In genomic region chr5:38831909-38832308, GRCh38 we compare ENCODE assay signal across 8 cellular contexts. TPM values are rescaled to one million over a fixed set of nuclear protein-coding genes. Genes with fewer than 3 reads are reported as not detected.
DNase-seq lines count a peak whose midpoint lies in the region; ATAC-seq and TF ChIP-seq lines count a peak whose summit lies in the region.

No MANE protein-coding gene starts in this region.

- peak; percentile 57 for TF ChIP-seq CTCF in activated CD8-positive, alpha-beta T cell treated with anti-CD3 and anti-CD28 coated beads for 36 hours (IDR thresholded peaks at IDR 0.05)
- peak; percentile 75 for TF ChIP-seq CTCF in PC-9 (conservative IDR thresholded peaks at IDR 0.05)
- peak; percentile 55 for TF ChIP-seq CTCF in foreskin keratinocyte (conservative IDR thresholded peaks at IDR 0.05)
- peak; percentile 37 for TF ChIP-seq CTCF in upper lobe of right lung (IDR thresholded peaks at IDR 0.05)

- no peaks in the 10 kb centered on the region for H3K36me3 Mint-ChIP-seq in activated CD8-positive, alpha-beta T cell treated with anti-CD3 and anti-CD28 coated beads for 36 hours (ENCODE audit: low read depth)
- no peaks in the 10 kb centered on the region for H3K36me3 Mint-ChIP-seq in activated CD8-positive, alpha-beta T cell treated with anti-CD3 and anti-CD28 coated beads, Interleukin-2, amount 10 ng/mL, durations not matched to agents 7 days and 5 days (ENCODE audit: low read depth)

- H3K9me3 ChIP-seq in PC-9 (ENCODE audit: insufficient read depth, low read depth) = 0 out of 2 replicates have a peak, but pooled peaks cover 9% of the 10 kb centered on the region
- no peaks in the 10 kb centered on the region for H3K9me3 ChIP-seq in upper lobe of right lung

- H3K4me1 ChIP-seq in PC-9 (replicated peaks; ENCODE audit: insufficient read depth) (peaks cover 18% of the 10 kb centered on the region), foreskin keratinocyte (peaks cover 46% of the 10 kb centered on the region), upper lobe of right lung (no peaks in the 10 kb centered on the region)

- no peak overlapping the region for H3K4me2 ChIP-seq in PC-9

- no TSS peak for BruUV-seq in PC-9 (replicated peaks; lab: Mats Ljungman, UMichigan)

- peaks cover 7% of the 10 kb centered on the region for H3K27me3 Mint-ChIP-seq in activated CD8-positive, alpha-beta T cell treated with anti-CD3 and anti-CD28 coated beads for 36 hours
- peaks cover 31% of the 10 kb centered on the region for H3K27me3 Mint-ChIP-seq in activated CD8-positive, alpha-beta T cell treated with anti-CD3 and anti-CD28 coated beads, Interleukin-2, amount 10 ng/mL, durations not matched to agents 7 days and 5 days (ENCODE audit: low read depth)

- no peak overlapping the region for H3K27ac Mint-ChIP-seq in activated CD8-positive, alpha-beta T cell treated with anti-CD3 and anti-CD28 coated beads for 36 hours
- H3K27ac Mint-ChIP-seq in activated CD8-positive, alpha-beta T cell treated with anti-CD3 and anti-CD28 coated beads, Interleukin-2, amount 10 ng/mL, durations not matched to agents 7 days and 5 days = no peak overlapping the region

- H4K20me1 ChIP-seq in PC-9 (ENCODE audit: insufficient read depth) = no peaks in the 10 kb centered on the region

- H3K4me3 ChIP-seq in PC-9 = no peak overlapping the region
- no peak overlapping the region for H3K4me3 ChIP-seq in upper lobe of right lung

- CTCF ChIA-PET in activated CD8-positive, alpha-beta T cell treated with anti-CD3 and anti-CD28 coated beads for 36 hours (lab: Charles Lee) = interaction anchor here (1.0 to 1.7 kb wide), 4 partner anchors 10 to 22 kb away, joined by 3 to 6 read pairs (median 3); no protein-coding TSS in a partner anchor
- CTCF ChIA-PET in activated CD8-positive, alpha-beta T cell treated with anti-CD3 and anti-CD28 coated beads, Interleukin-2, amount 10 ng/mL, durations not matched to agents 7 days and 5 days (lab: Charles Lee) = interaction anchor here (0.7 to 0.9 kb wide), 2 partner anchors 49 to 1016 kb away, joined by 3 read pairs; no protein-coding TSS in a partner anchor
- CTCF ChIA-PET in PC-9 (lab: Charles Lee) = interaction anchor here (0.6 kb wide), 1 partner anchor 21 kb away, joined by 3 read pairs; no protein-coding TSS in a partner anchor

- H3K27me3 ChIP-seq in PC-9 (ENCODE audit: insufficient read depth, low read depth) (no peaks in the 10 kb centered on the region), foreskin keratinocyte (no peaks in the 10 kb centered on the region), upper lobe of right lung (no peaks in the 10 kb centered on the region)

- peaks cover 26% of the 10 kb centered on the region for H3K36me3 ChIP-seq in PC-9 (ENCODE audit: low read depth)
- H3K36me3 ChIP-seq in upper lobe of right lung = no peaks in the 10 kb centered on the region

- H3K79me2 ChIP-seq in PC-9 (ENCODE audit: low read depth) = peaks cover 3% of the 10 kb centered on the region; the same call in 1 of the 2 replicates

- H3K27ac ChIP-seq in PC-9 = no peak overlapping the region
- H3K27ac ChIP-seq in foreskin keratinocyte = peak overlapping the region; percentile 48
- H3K27ac ChIP-seq in upper lobe of right lung = no peak overlapping the region

- H3K4me1 Mint-ChIP-seq in activated CD8-positive, alpha-beta T cell treated with anti-CD3 and anti-CD28 coated beads for 36 hours (ENCODE audit: low read depth) = no peaks in the 10 kb centered on the region
- H3K4me1 Mint-ChIP-seq in activated CD8-positive, alpha-beta T cell treated with anti-CD3 and anti-CD28 coated beads, Interleukin-2, amount 10 ng/mL, durations not matched to agents 7 days and 5 days (ENCODE audit: low read depth) = peaks cover 4% of the 10 kb centered on the region

- no peak overlapping the region for H2AFZ ChIP-seq in PC-9

- intact Hi-C loops in activated CD8-positive, alpha-beta T cell treated with anti-CD3 and anti-CD28 coated beads for 36 hours (cut with micrococcal nuclease) = no loop called here
- intact Hi-C loops in PC-9 (cut with micrococcal nuclease; ENCODE audit: unreplicated experiment) (loop anchor here (1.0 kb wide), 1 partner anchor 90 kb away; no protein-coding TSS in a partner anchor), upper lobe of right lung (cut with DNase I) (loop anchor here (5.0 kb wide), 1 partner anchor 90 kb away; no protein-coding TSS in a partner anchor)

- no peaks in the 10 kb centered on the region for H3K9me2 ChIP-seq in PC-9 (ENCODE audit: insufficient read depth)

- H3K4me3 Mint-ChIP-seq in activated CD8-positive, alpha-beta T cell treated with anti-CD3 and anti-CD28 coated beads for 36 hours = no peak overlapping the region
- H3K4me3 Mint-ChIP-seq in activated CD8-positive, alpha-beta T cell treated with anti-CD3 and anti-CD28 coated beads, Interleukin-2, amount 10 ng/mL, durations not matched to agents 7 days and 5 days = no peak overlapping the region

- H3F3A ChIP-seq in PC-9 (ENCODE audit: insufficient read depth, low read depth) = peaks cover 10% of the 10 kb centered on the region; the same call in 1 of the 2 replicates

- DNase-seq in activated CD8-positive, alpha-beta T cell treated with anti-CD3 and anti-CD28 coated beads for 36 hours = peak; percentile 11
- no peak for DNase-seq in activated CD8-positive, alpha-beta T cell treated with anti-CD3 and anti-CD28 coated beads, Interleukin-2, amount 10 ng/mL, durations not matched to agents 7 days and 5 days
- no peak for DNase-seq in PC-9
- DNase-seq in foreskin keratinocyte = no peak
- DNase-seq in upper lobe of right lung = no peak
- DNase-seq in GM19238 (ENCODE audit: insufficient read length, low spot score) = no peak

- no peak for ATAC-seq in activated CD8-positive, alpha-beta T cell treated with anti-CD3 and anti-CD28 coated beads for 36 hours
- ATAC-seq in activated CD8-positive, alpha-beta T cell treated with anti-CD3 and anti-CD28 coated beads, Interleukin-2, amount 10 ng/mL, durations not matched to agents 7 days and 5 days = no peak
- no peak for ATAC-seq in foreskin keratinocyte
- ATAC-seq in upper lobe of right lung = peak; percentile 81
- ATAC-seq in GM18867 (IDR thresholded peaks at IDR 0.05; ENCODE audit: unreplicated experiment) = no peak
- no peak for ATAC-seq in HG03520 (IDR thresholded peaks at IDR 0.05; ENCODE audit: unreplicated experiment)

- no peaks in the 10 kb centered on the region for H3K9me3 Mint-ChIP-seq in activated CD8-positive, alpha-beta T cell treated with anti-CD3 and anti-CD28 coated beads for 36 hours
- no peaks in the 10 kb centered on the region for H3K9me3 Mint-ChIP-seq in activated CD8-positive, alpha-beta T cell treated with anti-CD3 and anti-CD28 coated beads, Interleukin-2, amount 10 ng/mL, durations not matched to agents 7 days and 5 days (ENCODE audit: insufficient read depth)

- POLR2A ChIA-PET in activated CD8-positive, alpha-beta T cell treated with anti-CD3 and anti-CD28 coated beads for 36 hours (lab: Charles Lee) = no interaction called here
- POLR2A ChIA-PET in activated CD8-positive, alpha-beta T cell treated with anti-CD3 and anti-CD28 coated beads, Interleukin-2, amount 10 ng/mL, durations not matched to agents 7 days and 5 days (lab: Charles Lee) = no interaction called here
- POLR2A ChIA-PET in PC-9 (lab: Charles Lee; ENCODE audit: unreplicated experiment) = interaction anchor here (0.7 kb wide), 1 partner anchor 86 kb away, joined by 3 read pairs; no protein-coding TSS in a partner anchor

RNA-seq across cellular contexts. Expression of gene OSMR, which starts 13.9 kb away (rescaled TPM):
- total RNA-seq in activated CD8-positive, alpha-beta T cell treated with anti-CD3 and anti-CD28 coated beads for 36 hours = not detected
- under 1 TPM in 1 of 2 experiments, not detected in 1; 0.05 TPM for total RNA-seq in activated CD8-positive, alpha-beta T cell treated with anti-CD3 and anti-CD28 coated beads, Interleukin-2, amount 10 ng/mL, durations not matched to agents 7 days and 5 days
- total RNA-seq in PC-9 (2021) (45.3 and 65.4 TPM in 2 replicates), foreskin keratinocyte (28.0 and 31.5 TPM in 2 replicates), upper lobe of right lung (85.6 TPM)
- polyA plus RNA-seq in foreskin keratinocyte = 9.2 and 11.5 TPM in 2 replicates

Comparison
In these comparisons a context has a peak if more than half of its experiments do, and no peak if none do; other contexts are left out.
1. RNA of gene OSMR, which starts 13.9 kb away (total RNA-seq): 85.6 TPM in upper lobe of right lung (single experiment), 45.3 to 65.4 TPM in PC-9 and 28.0 to 31.5 TPM in foreskin keratinocyte; 0.05 TPM in activated CD8-positive, alpha-beta T cell treated with anti-CD3 and anti-CD28 coated beads, Interleukin-2, amount 10 ng/mL, durations not matched to agents 7 days and 5 days and not detected in activated CD8-positive, alpha-beta T cell treated with anti-CD3 and anti-CD28 coated beads for 36 hours; every median in the first group is over 10 times any median in the second.
2. Peak in every context shown above with its lines, with median percentiles within 50 percentile points of each other: CTCF ChIP-seq.